1 cellular context compared by ENCODE assay signal in genomic region chr16:27254262-27254811, GRCh38.
TF ChIP-seq lines count a peak whose summit lies in the region.

No MANE protein-coding gene starts in this region.

TF ChIP-seq in GM12878, 131 proteins besides CTCF, POLR2A, EP300 and RAD21 (continued from another document):
- no peak for TF ChIP-seq ZBTB11 (CRISPR knock-in tag; IDR thresholded peaks at IDR 0.05)
- TF ChIP-seq EGR1 (IDR thresholded peaks at IDR 0.05; ENCODE audit: borderline replicate concordance in 1 of 2, low read depth in 2 of 2, low read length in 2 of 2), result no peak
- no peak for TF ChIP-seq FOS (IDR thresholded peaks at IDR 0.05; ENCODE audit: borderline replicate concordance, extremely low read depth, insufficient read length)
- no peak for TF ChIP-seq PML (IDR thresholded peaks at IDR 0.05; ENCODE audit: low read length)
- no peak for TF ChIP-seq SUZ12 (IDR thresholded peaks at IDR 0.05; ENCODE audit: unreplicated experiment)
- 0 out of 2 replicates have a peak, but pooled peaks have one; percentile 18 for TF ChIP-seq EED (IDR thresholded peaks at IDR 0.05; ENCODE audit: low read depth)
- TF ChIP-seq POLR2AphosphoS2 (IDR thresholded peaks at IDR 0.05; ENCODE audit: low read depth, low read length), result no peak
- no peak for TF ChIP-seq MAX (IDR thresholded peaks at IDR 0.05; ENCODE audit: low read depth, low read length)
- no peak for TF ChIP-seq SUPT20H (IDR thresholded peaks at IDR 0.05; ENCODE audit: borderline replicate concordance, control insufficient read depth, low read depth, low read length)
- TF ChIP-seq YBX1 (IDR thresholded peaks at IDR 0.05), result no peak
- TF ChIP-seq PRDM15 (CRISPR knock-in tag; IDR thresholded peaks at IDR 0.05), result no peak
- no peak for TF ChIP-seq NRF1 (conservative IDR thresholded peaks at IDR 0.05; ENCODE audit: low read depth, low read length)
- no peak for TF ChIP-seq SRF (IDR thresholded peaks at IDR 0.05; ENCODE audit: low read depth in 2 of 2, low read length in 2 of 2)
- peak; percentile 34; the same call in 1 of the 2 replicates for TF ChIP-seq BACH1 (IDR thresholded peaks at IDR 0.05; ENCODE audit: borderline replicate concordance)
- peak; percentile 84 for TF ChIP-seq NFIC (IDR thresholded peaks at IDR 0.05; ENCODE audit: low read depth, low read length)
